8 cellular contexts compared by ENCODE assay signal in the genomic region with DNA sequence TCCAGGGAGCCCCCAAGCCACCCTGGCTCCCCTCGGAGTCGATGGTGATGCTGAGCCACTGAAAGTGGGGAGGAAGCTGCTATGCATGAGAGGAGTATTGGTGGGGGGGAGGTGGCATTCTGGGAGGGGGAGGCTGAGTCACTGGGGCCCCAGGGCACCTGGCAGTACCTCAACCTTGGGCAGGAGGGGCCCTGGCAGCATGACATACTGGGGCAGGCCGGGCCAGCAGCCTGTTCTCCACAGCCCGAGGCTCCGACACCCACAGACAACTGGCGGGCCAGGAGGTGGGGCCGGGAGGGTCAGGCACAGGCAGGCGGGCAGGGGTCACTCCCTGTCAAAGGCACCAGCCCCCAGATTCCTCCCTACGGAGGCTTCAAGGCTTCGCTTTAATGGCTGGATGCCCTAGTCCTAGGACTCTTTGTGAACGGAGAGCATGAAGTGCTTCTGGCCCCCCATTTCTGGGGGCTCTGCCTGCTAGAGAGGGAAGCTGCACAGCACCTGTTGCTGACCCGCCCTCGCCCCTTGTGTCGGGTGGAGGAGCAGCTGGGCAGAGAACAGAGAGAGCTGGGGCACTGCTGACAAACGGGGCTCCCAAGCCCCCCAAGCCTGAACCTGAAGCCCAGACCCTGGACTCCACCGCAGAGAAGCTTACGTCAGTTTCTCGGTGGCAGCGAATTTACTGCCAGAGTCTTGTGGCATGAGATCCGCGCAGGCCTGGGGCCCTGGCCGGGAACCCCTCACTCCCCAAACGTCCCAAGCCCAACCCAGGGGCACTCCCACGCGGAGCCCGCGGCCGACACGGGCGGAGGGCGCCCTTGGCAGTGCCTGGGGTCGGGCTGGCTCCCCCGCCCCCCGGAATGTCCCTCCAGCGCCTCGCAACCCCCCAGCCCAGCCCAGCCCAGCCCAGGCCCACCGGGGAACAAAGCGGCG. TPM values are rescaled to one million over a fixed set of nuclear protein-coding genes. Genes with fewer than 3 reads are reported as not detected.
A peak's percentile ranks its signal among the peaks of the same experiment; 100 is the strongest.
DNase-seq lines count a peak whose midpoint lies in the region; ATAC-seq and TF ChIP-seq lines count a peak whose summit lies in the region.

No MANE protein-coding gene starts in this region.

- WGBS in tibial nerve, 2 donors, result 0 to 1% methylated on average over 5 to 33 of the region's 39 CpGs

- DNase-seq in breast epithelium (ENCODE audit: low spot score in 2 of 2) (peak; percentile 73 to 89), left lung (peak in 1 of 2 donors; percentile 84), tibial nerve (ENCODE audit: low spot score in 2 of 2) (no peak), GDM1 (lab: John Stamatoyannopoulos, UW) (no peak), NCI-H774 (lab: John Stamatoyannopoulos, UW) (no peak)

- peak overlapping the region; percentile 91 for H3K27ac ChIP-seq in BLaER1
- H3K27ac ChIP-seq in breast epithelium, result peak overlapping the region; percentile 92 to 95
- peak overlapping the region; percentile 75 to 77 for H3K27ac ChIP-seq in left lung
- peak overlapping the region; percentile 85 to 97 (median 90) for H3K27ac ChIP-seq in tibial nerve

- TF ChIP-seq POLR2A in breast epithelium (IDR thresholded peaks at IDR 0.05) (no peak), tibial nerve (IDR thresholded peaks at IDR 0.05) (no peak)

- peak overlapping the region; percentile 97 for H3K4me2 ChIP-seq in BLaER1
- H3K4me2 ChIP-seq in Loucy (ENCODE audit: low read depth, low read length, poor library complexity, severe bottlenecking), result peak overlapping the region; percentile 99

- H3F3A ChIP-seq in Loucy (ENCODE audit: low read depth), result no peaks in the 10 kb centered on the region

- H3K27me3 ChIP-seq in BLaER1, result no peaks in the 10 kb centered on the region
- no peaks in the 10 kb centered on the region for H3K27me3 ChIP-seq in Loucy (ENCODE audit: insufficient read depth, low read length, poor library complexity, severe bottlenecking)
- no peaks in the 10 kb centered on the region for H3K27me3 ChIP-seq in breast epithelium
- H3K27me3 ChIP-seq in left lung, result peaks cover 0 to 24% of the 10 kb centered on the region in 2 donors
- no peaks in the 10 kb centered on the region for H3K27me3 ChIP-seq in tibial nerve

- TF ChIP-seq CTCF in Loucy (conservative IDR thresholded peaks at IDR 0.05; ENCODE audit: low read length) (no peak), breast epithelium (IDR thresholded peaks at IDR 0.05) (no peak), left lung (IDR thresholded peaks at IDR 0.05) (no peak), tibial nerve (IDR thresholded peaks at IDR 0.05) (no peak)

- no peaks in the 10 kb centered on the region for H3K9me2 ChIP-seq in Loucy (replicated peaks; ENCODE audit: low read depth, low read length)

- H3K4me3 ChIP-seq in BLaER1 (peak overlapping the region; percentile 97), Loucy (ENCODE audit: low read length, poor library complexity, severe bottlenecking) (peak overlapping the region; percentile 84), breast epithelium (peak overlapping the region; percentile 89 to 94 (median 91)), left lung (peak overlapping the region; percentile 95), tibial nerve (peak overlapping the region; percentile 82 to 98 (median 88))

- H4K20me1 ChIP-seq in BLaER1 (peaks cover 77% of the 10 kb centered on the region), Loucy (ENCODE audit: insufficient read depth, low read length, poor library complexity, severe bottlenecking) (peaks cover 13% of the 10 kb centered on the region)

- H3K4me1 ChIP-seq in BLaER1 (peaks cover 69% of the 10 kb centered on the region), Loucy (ENCODE audit: insufficient read depth, low read length, poor library complexity, severe bottlenecking) (peaks cover 36% of the 10 kb centered on the region), breast epithelium (peaks cover 8 to 28% of the 10 kb centered on the region in 2 donors), left lung (peaks cover 13 to 54% of the 10 kb centered on the region in 2 donors), tibial nerve (peaks cover 0 to 70% (median 57%) of the 10 kb centered on the region in 4 donors)

- intact Hi-C loops in breast epithelium (cut with DNase I; ENCODE audit: low total_unique reads), result no loop called here
- intact Hi-C loops in left lung (cut with DNase I), result no loop called here

- ATAC-seq in left lung (no peak), GM21515 (IDR thresholded peaks at IDR 0.05; ENCODE audit: unreplicated experiment) (no peak)

- H3K36me3 ChIP-seq in BLaER1 (peaks cover 51% of the 10 kb centered on the region), Loucy (ENCODE audit: insufficient read depth, low read length) (no peaks in the 10 kb centered on the region), breast epithelium (no peaks in the 10 kb centered on the region), left lung (peaks cover 0 to 16% of the 10 kb centered on the region in 2 donors), tibial nerve (peaks cover 0 to 8% (median 0%) of the 10 kb centered on the region in 3 donors)

- H3K9me3 ChIP-seq in BLaER1 (no peaks in the 10 kb centered on the region), Loucy (ENCODE audit: insufficient read depth, low read depth, low read length) (no peaks in the 10 kb centered on the region), breast epithelium (no peaks in the 10 kb centered on the region), left lung (no peaks in the 10 kb centered on the region), tibial nerve (no peaks in the 10 kb centered on the region)

- H2AFZ ChIP-seq in Loucy (ENCODE audit: low read length), result peak overlapping the region; percentile 65; the same call in 1 of the 2 replicates

- peaks cover 8% of the 10 kb centered on the region; the same call in 1 of the 2 replicates for H3K79me2 ChIP-seq in Loucy (ENCODE audit: insufficient read depth, low read length)

- H3K9ac ChIP-seq in BLaER1, result peak overlapping the region; percentile 91
- H3K9ac ChIP-seq in Loucy (ENCODE audit: low read depth, low read length, poor library complexity, severe bottlenecking), result peak overlapping the region; percentile 65

- no peak for TF ChIP-seq EP300 in tibial nerve (IDR thresholded peaks at IDR 0.05)

RNA-seq across cellular contexts. Expression of gene CASKIN2, which starts 0.8 kb away (rescaled TPM):
- total RNA-seq in breast epithelium, result 10 to 100 TPM in 2 of 3 donors, 1 to 10 TPM in 1; 10.0 to 23.3 (median 14.6) TPM
- 10 to 100 TPM; 43.8 to 74.4 TPM for total RNA-seq in left lung
- total RNA-seq in tibial nerve, result 10 to 100 TPM; 36.0 to 59.0 (median 51.3) TPM

RNA-seq across cellular contexts. Expression of gene TSEN54, which starts 1.8 kb away (rescaled TPM):
- total RNA-seq in breast epithelium (10 to 100 TPM; 18.4 to 34.7 (median 31.2) TPM), left lung (10 to 100 TPM; 15.8 to 22.9 TPM), tibial nerve (10 to 100 TPM; 43.3 to 84.6 (median 53.0) TPM)

RNA-seq across cellular contexts. Expression of gene LLGL2, which starts 10.9 kb away (rescaled TPM):
- total RNA-seq in breast epithelium, result 10 to 100 TPM in 2 of 3 donors, 1 to 10 TPM in 1; 4.6 to 60.2 (median 52.4) TPM
- 100 to 1,000 TPM; 161 to 173 TPM for total RNA-seq in left lung
- total RNA-seq in tibial nerve, result 10 to 100 TPM in 1 of 4 donors, 1 to 10 TPM in 3; 8.4 to 18.4 (median 8.8) TPM

RNA-seq across cellular contexts. Expression of gene TMEM94, which starts 58.1 kb away (rescaled TPM):
- total RNA-seq in breast epithelium (10 to 100 TPM; 45.1 to 62.5 (median 51.1) TPM), left lung (10 to 100 TPM; 68.4 to 74.3 TPM), tibial nerve (10 to 100 TPM; 84.3 to 95.1 (median 89.9) TPM)

Comparison
In these comparisons a context has a peak if more than half of its experiments do, and no peak if none do; other contexts are left out.
1. DNase-seq: peak in breast epithelium (2 of 2); none in tibial nerve (0 of 2), GDM1 (single experiment) and NCI-H774 (single experiment).
2. Peak in every context shown above with its lines, with median percentiles within 50 percentile points of each other: H3K27ac ChIP-seq and H3K4me3 ChIP-seq.